12 cellular contexts compared by ENCODE assay signal in the genomic region with DNA sequence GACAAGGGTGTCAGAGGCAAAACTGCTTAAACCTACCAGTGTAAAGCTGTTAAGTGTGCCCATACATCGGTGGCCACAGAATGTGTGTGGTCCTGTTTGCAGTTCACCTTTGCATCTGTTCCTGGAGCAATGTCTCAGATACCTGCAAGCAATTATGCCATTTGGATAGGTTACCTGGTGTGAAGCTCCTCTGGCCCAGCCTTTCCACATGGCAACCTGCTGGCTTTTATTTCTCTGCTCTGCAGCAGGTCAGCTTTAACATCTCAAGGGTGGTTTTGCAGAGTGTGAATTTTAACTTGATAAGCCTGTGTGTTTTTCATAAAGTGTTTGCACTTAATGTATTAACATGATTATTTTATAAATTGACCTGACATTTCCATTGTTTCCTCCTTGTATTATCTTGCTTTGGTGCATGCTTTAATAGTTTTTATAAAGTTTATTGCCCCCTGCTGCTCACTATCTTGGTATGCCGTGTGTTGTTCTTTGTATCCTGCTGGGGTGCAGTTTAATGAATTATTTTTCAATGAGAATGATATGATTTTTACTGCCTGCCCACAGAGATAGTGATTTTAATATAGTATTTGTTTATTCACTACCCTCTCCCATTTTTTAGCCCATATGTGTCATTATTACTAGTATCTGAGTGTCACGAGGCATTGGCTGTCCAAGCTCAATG.
"Had no signal": no experiment of that assay in that cellular context is flagged by ENCODE, and none has a peak within 500 bp of the region (broad histone marks: within the 10 kb centered on the region; RNA-seq: fewer than 3 reads in every experiment).

No MANE protein-coding gene starts in this region.

- H3K4me3 ChIP-seq: cardiac muscle cell, dorsolateral prefrontal cortex, left ventricle myocardium inferior, pancreas had no signal

- H3K27me3 ChIP-seq: cardiac muscle cell, dorsolateral prefrontal cortex, pancreas had no signal

- H3K4me1 ChIP-seq: left ventricle myocardium inferior, pancreas had no signal

- DNase-seq: activated CD4-positive, alpha-beta memory T cell treated with anti-CD3 and anti-CD28 coated beads, Interleukin-2, amount 10 ng/mL, durations not matched to agents 7 days and 5 days; activated CD4-positive, alpha-beta T cell treated with anti-CD3 and anti-CD28 coated beads for 4 hours; activated effector memory CD4-positive, alpha-beta T cell treated with Interleukin-2 at 50 U/mL for 16 hours; activated naive CD4-positive, alpha-beta T cell treated with anti-CD3 and anti-CD28 coated beads, Interleukin-2, amount 50 U/mL, for 16 hours; activated T-cell treated with anti-CD3 and anti-CD28 coated beads, Interleukin-2, amount 50 U/mL, for 4 hours; dorsolateral prefrontal cortex; kidney; left ventricle myocardium inferior; naive thymus-derived CD8-positive, alpha-beta T cell; pancreas had no signal

- H3K9me3 ChIP-seq: pancreas had no signal

- H3K27ac ChIP-seq: cardiac muscle cell, dorsolateral prefrontal cortex, left ventricle myocardium inferior, pancreas had no signal

- FAIRE-seq: kidney, pancreas had no signal

- H3K36me3 ChIP-seq: cardiac muscle cell, left ventricle myocardium inferior, pancreas had no signal

- ATAC-seq: activated T-cell treated with anti-CD3 and anti-CD28 coated beads, Interleukin-2, amount 50 U/mL, for 4 hours; naive thymus-derived CD8-positive, alpha-beta T cell; pancreas; stimulated activated memory B cell treated with anti-CD40 and anti-IgM and Interleukin-4, amounts not matched to agents 10 μg/mL and 1 μg/mL and 100 μg/mL, for 72 hours had no signal
